17 cellular contexts compared by ENCODE assay signal in genomic region chr22:43488031-43488892, GRCh38.
"Had no signal": no experiment of that assay in that cellular context is flagged by ENCODE, and none has a peak within 500 bp of the region (broad histone marks: within the 10 kb centered on the region; RNA-seq: fewer than 3 reads in every experiment).

No MANE protein-coding gene starts in this region.

- H3K27ac ChIP-seq: esophagus muscularis mucosa, heart right ventricle, neutrophil, testis, upper lobe of right lung, VCaP had no signal

- H3K4me1 ChIP-seq: esophagus muscularis mucosa, upper lobe of right lung had no signal

- H3K4me3 ChIP-seq: esophagus muscularis mucosa, heart right ventricle, testis, upper lobe of right lung had no signal

- H3K9me3 ChIP-seq: esophagus muscularis mucosa, heart right ventricle, neutrophil, testis, upper lobe of right lung had no signal

- H3K27me3 ChIP-seq: neutrophil, testis had no signal

- DNase-seq: activated CD4-positive, alpha-beta T cell treated with anti-CD3 and anti-CD28 coated beads for 48 hours; activated CD8-positive, alpha-beta memory T cell treated with anti-CD3 and anti-CD28 coated beads, Interleukin-2, amount 50 U/mL, for 48 hours; activated CD8-positive, alpha-beta T cell treated with anti-CD3 and anti-CD28 coated beads, Interleukin-2, amount 10 ng/mL, durations not matched to agents 7 days and 5 days; activated naive CD4-positive, alpha-beta T cell treated with Interleukin-2 at 50 U/mL for 16 hours; activated naive CD8-positive, alpha-beta T cell treated with anti-CD3 and anti-CD28 coated beads, Interleukin-2, amount 50 U/mL, for 24 hours; central memory CD4-positive, alpha-beta T cell; foreskin melanocyte; heart right ventricle; islet precursor cell; stimulated activated CD4-positive, alpha-beta T cell treated with anti-CD3 and anti-CD28 coated beads, Interleukin-12 subunit alpha, Interleukin-12 subunit beta, amount 100 ng/mL, for 4 hours; stimulated activated naive CD8-positive, alpha-beta T cell treated with anti-CD3 and anti-CD28 coated beads, Interleukin-15, Interleukin-2, amounts not matched to agents 100 U/mL and 50 U/mL, for 24 hours; T-helper 1 cell; testis; upper lobe of right lung had no signal

- ATAC-seq: activated CD8-positive, alpha-beta T cell treated with anti-CD3 and anti-CD28 coated beads, Interleukin-2, amount 10 ng/mL, durations not matched to agents 7 days and 5 days; activated naive CD8-positive, alpha-beta T cell treated with anti-CD3 and anti-CD28 coated beads, Interleukin-2, amount 50 U/mL, for 24 hours; stimulated activated naive CD8-positive, alpha-beta T cell treated with anti-CD3 and anti-CD28 coated beads, Interleukin-15, Interleukin-2, amounts not matched to agents 100 U/mL and 50 U/mL, for 24 hours; upper lobe of right lung had no signal

- H3K36me3 ChIP-seq: esophagus muscularis mucosa, heart right ventricle, neutrophil, upper lobe of right lung had no signal
